ENCODE assay signal across 9 cellular contexts in genomic region chr4:141849367-141849766, GRCh38.
"Had no signal": no experiment of that assay in that cellular context is flagged by ENCODE, and none has a peak within 500 bp of the region (broad histone marks: within the 10 kb centered on the region; RNA-seq: fewer than 3 reads in every experiment).

No MANE protein-coding gene starts in this region.

- ATAC-seq: HCT116, K562 had no signal

- H3K9ac ChIP-seq: GM23248 had no signal

- DNase-seq: GOT3, H7, HFFc6, IMR-90 had no signal

- H3K9me3 ChIP-seq: HAP-1 had no signal

- H3K27ac ChIP-seq: GM23248, HL-60 had no signal

- H3K27ac Mint-ChIP-seq: HFFc6 had no signal

- H3K36me3 ChIP-seq: HAP-1 had no signal

- FAIRE-seq: K562 had no signal

- H3K4me3 ChIP-seq: GM23248, HAP-1, K562 had no signal

- H2AFZ ChIP-seq: GM23248 had no signal

- H3K9me3 Mint-ChIP-seq: HFFc6 had no signal

- H3K4me1 ChIP-seq: HAP-1 had no signal

- H3K4me3 Mint-ChIP-seq: HFFc6 had no signal
